ENCODE assay signal across 18 cellular contexts in the genomic region with DNA sequence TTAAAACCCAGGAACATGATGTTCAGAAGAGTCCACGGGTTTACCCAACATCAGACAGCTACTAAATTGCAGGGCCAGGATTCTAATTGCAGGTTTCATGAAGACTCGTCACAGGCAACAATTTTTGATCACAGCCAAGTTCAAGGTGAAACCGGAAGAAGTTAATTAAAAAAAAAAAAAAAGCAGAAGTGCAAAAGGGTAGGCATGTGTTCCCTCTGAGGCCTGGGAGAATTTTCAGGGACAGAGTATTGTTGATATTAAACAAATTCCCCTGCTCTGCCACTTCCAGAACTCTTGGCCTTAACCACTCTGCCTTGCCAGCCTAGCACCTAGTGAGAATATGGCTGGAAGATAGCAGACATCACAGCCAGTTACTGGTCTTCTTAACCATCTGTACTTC.
"Had no signal": no experiment of that assay in that cellular context is flagged by ENCODE, and none has a peak within 500 bp of the region (broad histone marks: within the 10 kb centered on the region; RNA-seq: fewer than 3 reads in every experiment).

No MANE protein-coding gene starts in this region.

- DNase-seq: activated CD4-positive, alpha-beta T cell treated with anti-CD3 and anti-CD28 coated beads, Interleukin-2, amount 50 U/mL, for 1 hour; activated CD4-positive, CD25-positive, alpha-beta regulatory T cell treated with anti-CD3 and anti-CD28 coated beads, Interleukin-2, amount 50 U/mL, for 72 hours; activated CD8-positive, alpha-beta memory T cell treated with anti-CD3 and anti-CD28 coated beads, Interleukin-2, amount 50 U/mL, for 4 hours; activated naive CD4-positive, alpha-beta T cell treated with anti-CD3 and anti-CD28 coated beads for 36 hours; activated T-cell treated with anti-CD3 and anti-CD28 coated beads, Interleukin-2, amount 50 U/mL, for 4 hours; body of pancreas; dermis blood vessel endothelial cell; effector memory CD8-positive, alpha-beta T cell; foreskin fibroblast; hypothalamus; islet precursor cell; midbrain; occipital lobe; posterior cingulate gyrus; spleen; stimulated activated naive CD4-positive, alpha-beta T cell; upper lobe of right lung had no signal

- H3K4me1 ChIP-seq: body of pancreas, upper lobe of right lung had no signal

- H3K9me3 ChIP-seq: body of pancreas, spleen, upper lobe of right lung had no signal

- H3K27me3 ChIP-seq: body of pancreas, spleen, upper lobe of right lung had no signal

- H3K36me3 ChIP-seq: spleen, upper lobe of right lung had no signal

- H3K27ac ChIP-seq: body of pancreas, epithelial cell of prostate, spleen, upper lobe of right lung had no signal

- H3K4me3 ChIP-seq: body of pancreas, spleen, upper lobe of right lung had no signal

- ATAC-seq: activated T-cell treated with anti-CD3 and anti-CD28 coated beads, Interleukin-2, amount 50 U/mL, for 4 hours; body of pancreas; effector memory CD8-positive, alpha-beta T cell had no signal
